In genomic region chr11:73376803-73377629, GRCh38 we compare ENCODE assay signal across 8 cellular contexts. TPM values are rescaled to one million over a fixed set of nuclear protein-coding genes. Genes with fewer than 3 reads are reported as not detected.
DNase-seq lines count a peak whose midpoint lies in the region; ATAC-seq and TF ChIP-seq lines count a peak whose summit lies in the region.

No MANE protein-coding gene starts in this region.

- peak; percentile 88 to 89 for DNase-seq in AML-193 (lab: John Stamatoyannopoulos, UW)
- peak; percentile 76 for DNase-seq in HT1080 (ENCODE audit: low read depth)
- DNase-seq in SKM-1 treated with dmso at 0.1 percent for 144 hours (lab: John Stamatoyannopoulos, UW; ENCODE audit: unreplicated experiment) = peak; percentile 67
- DNase-seq in activated naive CD8-positive, alpha-beta T cell treated with anti-CD3 and anti-CD28 coated beads, Interleukin-2, amount 10 ng/mL, durations not matched to agents 7 days and 5 days = peak; percentile 72
- peak in 4 of 5 donors; percentile 60 to 74 (median 66) for DNase-seq in heart left ventricle
- DNase-seq in prostate gland (ENCODE audit: low spot score) = no peak
- peak; percentile 58 to 62 for DNase-seq in uterus

- no peaks in the 10 kb centered on the region for H3K9me3 Mint-ChIP-seq in activated naive CD8-positive, alpha-beta T cell treated with anti-CD3 and anti-CD28 coated beads, Interleukin-2, amount 10 ng/mL, durations not matched to agents 7 days and 5 days

- peak overlapping the region; percentile 93 for H3K4me3 Mint-ChIP-seq in activated naive CD8-positive, alpha-beta T cell treated with anti-CD3 and anti-CD28 coated beads, Interleukin-2, amount 10 ng/mL, durations not matched to agents 7 days and 5 days

- WGBS in heart left ventricle, 4 donors = 10 to 14% (median 11%) methylated on average over 47 to 56 of the region's 56 CpGs
- 3% methylated on average over 52 of the region's 56 CpGs for WGBS in prostate gland

- H3K4me3 ChIP-seq in heart left ventricle (peak overlapping the region; percentile 58 to 92 (median 73)), prostate gland (peak overlapping the region; percentile 50 to 60), uterus (peak overlapping the region; percentile 27 to 46)

- H3K4me1 ChIP-seq in heart left ventricle = peaks cover 0 to 65% (median 43%) of the 10 kb centered on the region in 12 donors
- peaks cover 9% of the 10 kb centered on the region for H3K4me1 ChIP-seq in prostate gland (replicated peaks)
- peaks cover 0 to 9% of the 10 kb centered on the region in 2 donors for H3K4me1 ChIP-seq in uterus

- peaks cover 36% of the 10 kb centered on the region for H3K4me1 Mint-ChIP-seq in activated naive CD8-positive, alpha-beta T cell treated with anti-CD3 and anti-CD28 coated beads, Interleukin-2, amount 10 ng/mL, durations not matched to agents 7 days and 5 days

- H3K36me3 ChIP-seq in heart left ventricle (no peaks in the 10 kb centered on the region), prostate gland (no peaks in the 10 kb centered on the region), uterus (no peaks in the 10 kb centered on the region)

- H3K27ac ChIP-seq in heart left ventricle (peak overlapping the region in 11 of 12 donors; percentile 52 to 92 (median 82)), prostate gland (peak overlapping the region; percentile 62 to 77), uterus (peak overlapping the region; percentile 73 to 85)

- peak; percentile 67 for TF ChIP-seq POLR2A in GM19193 (IDR thresholded peaks at IDR 0.05; ENCODE audit: extremely low read depth, insufficient read depth, insufficient read length)
- no peak for TF ChIP-seq POLR2A in heart left ventricle (IDR thresholded peaks at IDR 0.05)
- peak; percentile 26 for TF ChIP-seq POLR2A in prostate gland (IDR thresholded peaks at IDR 0.05)
- no peak for TF ChIP-seq POLR2A in uterus (IDR thresholded peaks at IDR 0.05)

- H3K27me3 Mint-ChIP-seq in activated naive CD8-positive, alpha-beta T cell treated with anti-CD3 and anti-CD28 coated beads, Interleukin-2, amount 10 ng/mL, durations not matched to agents 7 days and 5 days = no peaks in the 10 kb centered on the region

- peak overlapping the region; percentile 91 for H3K27ac Mint-ChIP-seq in activated naive CD8-positive, alpha-beta T cell treated with anti-CD3 and anti-CD28 coated beads, Interleukin-2, amount 10 ng/mL, durations not matched to agents 7 days and 5 days

- H3K9me3 ChIP-seq in heart left ventricle = no peaks in the 10 kb centered on the region
- H3K9me3 ChIP-seq in prostate gland = no peaks in the 10 kb centered on the region
- no peaks in the 10 kb centered on the region for H3K9me3 ChIP-seq in uterus

- H3K36me3 Mint-ChIP-seq in activated naive CD8-positive, alpha-beta T cell treated with anti-CD3 and anti-CD28 coated beads, Interleukin-2, amount 10 ng/mL, durations not matched to agents 7 days and 5 days = peaks cover 5% of the 10 kb centered on the region

- TF ChIP-seq CTCF in heart left ventricle (IDR thresholded peaks at IDR 0.05) (no peak), prostate gland (IDR thresholded peaks at IDR 0.05) (no peak), uterus (IDR thresholded peaks at IDR 0.05) (no peak)

- ATAC-seq in activated naive CD8-positive, alpha-beta T cell treated with anti-CD3 and anti-CD28 coated beads, Interleukin-2, amount 10 ng/mL, durations not matched to agents 7 days and 5 days (ENCODE audit: low read depth) = peak; percentile 27
- peak in 3 of 4 donors; percentile 7 to 23 (median 15) for ATAC-seq in heart left ventricle

- POLR2A ChIA-PET in activated naive CD8-positive, alpha-beta T cell treated with anti-CD3 and anti-CD28 coated beads, Interleukin-2, amount 10 ng/mL, durations not matched to agents 7 days and 5 days (lab: Charles Lee) = interaction anchor here (0.8 to 2.0 kb wide), 7 partner anchors 8 to 271 kb away, joined by 3 to 10 read pairs (median 4); no protein-coding TSS in a partner anchor

- intact Hi-C loops in heart left ventricle (cut with DNase I) = loop anchor here in 1 of 10 donors (1.0 to 10.0 kb wide), 2 partner anchors 70 to 288 kb away; no protein-coding TSS in a partner anchor
- intact Hi-C loops in prostate gland (cut with DNase I) = loop anchor here (5.0 kb wide), 1 partner anchor 80 kb away; no protein-coding TSS in a partner anchor
- intact Hi-C loops in uterus (cut with DNase I; ENCODE audit: low total_unique reads) = no loop called here

- H3K27me3 ChIP-seq in heart left ventricle = no peaks in the 10 kb centered on the region
- no peaks in the 10 kb centered on the region for H3K27me3 ChIP-seq in prostate gland (replicated peaks; ENCODE audit: insufficient read depth)
- no peaks in the 10 kb centered on the region for H3K27me3 ChIP-seq in uterus

RNA-seq across cellular contexts. Expression of gene RELT, which starts 0.8 kb away (rescaled TPM):
- 13.4 and 15.1 TPM in 2 replicates for total RNA-seq in HT1080 (2014; rRNA removed; shearing (Covaris generic))
- 8.2 and 8.7 TPM in 2 replicates for polyA plus RNA-seq in HT1080 (2015; cell fraction: cytosol; rRNA removed)
- 21.4 and 23.2 TPM in 2 replicates for polyA plus RNA-seq in HT1080 (2015; cell fraction: nucleus; rRNA removed)
- 10 to 100 TPM; 26.2 to 28.4 TPM for total RNA-seq in activated naive CD8-positive, alpha-beta T cell treated with anti-CD3 and anti-CD28 coated beads, Interleukin-2, amount 10 ng/mL, durations not matched to agents 7 days and 5 days
- 10 to 100 TPM in 1 of 9 donors, 1 to 10 TPM in 8; 1.0 to 13.9 (median 2.6) TPM for total RNA-seq in heart left ventricle
- 1 to 10 TPM; 1.3 to 7.5 TPM for polyA plus RNA-seq in heart left ventricle
- 10 to 100 TPM in 1 of 2 donors, under 1 TPM in 1; 0.96 to 10.3 TPM for total RNA-seq in prostate gland
- 1 to 10 TPM in 2 of 4 donors, under 1 TPM in 1, not detected in 1; 0.29 to 5.8 (median 3.3) TPM for total RNA-seq in uterus

Comparison
In these comparisons a context has a peak if more than half of its experiments do, and no peak if none do; other contexts are left out.
1. POLR2A ChIP-seq: peak in GM19193 (single experiment) and prostate gland (single experiment); none in heart left ventricle (0 of 2) and uterus (0 of 2).
2. Peak in every context shown above with its lines, with median percentiles within 50 percentile points of each other: H3K27ac ChIP-seq and H3K4me3 ChIP-seq.